Comparison of ENCODE assay signal across 10 cellular contexts in the genomic region with DNA sequence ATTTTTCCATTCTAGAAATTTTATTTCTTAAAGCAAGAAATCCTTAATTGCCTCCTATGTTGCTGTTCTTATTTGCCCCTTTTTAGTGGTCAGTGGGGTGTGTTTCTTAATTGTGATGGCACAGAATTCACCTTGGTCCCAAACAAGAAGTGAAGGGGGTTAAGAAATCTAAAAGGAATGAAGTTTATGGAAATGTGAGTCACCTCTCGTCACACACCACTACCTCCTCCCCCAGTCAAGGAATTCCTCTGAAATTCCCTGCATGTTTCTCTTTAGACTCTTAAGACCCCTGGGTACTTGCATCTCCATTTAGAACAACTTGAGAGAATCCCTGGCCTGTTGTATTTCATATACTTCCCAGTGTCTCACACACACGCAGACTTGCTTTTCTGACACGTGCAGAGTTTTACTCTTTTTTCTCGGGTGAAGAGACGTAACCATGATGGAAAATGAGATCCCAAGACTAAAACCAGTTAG.
A peak's percentile ranks its signal among the peaks of the same experiment; 100 is the strongest.
DNase-seq lines count a peak whose midpoint lies in the region; ATAC-seq and TF ChIP-seq lines count a peak whose summit lies in the region.
"Had no signal": no experiment of that assay in that cellular context is flagged by ENCODE, and none has a peak within 500 bp of the region (broad histone marks: within the 10 kb centered on the region; RNA-seq: fewer than 3 reads in every experiment).

No MANE protein-coding gene starts in this region.

- no peaks in the 10 kb centered on the region for H3K27me3 Mint-ChIP-seq in activated T-helper 2 cell treated with anti-CD3 and anti-CD28 coated beads, Interferon-gamma antibody, Interleukin-2, Interleukin-4, amounts not matched to agents 10 μg/mL and 5 μg/mL and 100 μg/mL, durations not matched to agents 14 hours and 24 hours and 36 hours (ENCODE audit: low read depth)
- H3K27me3 Mint-ChIP-seq in natural killer cell (ENCODE audit: low read depth in 2 of 2), result no peaks in the 10 kb centered on the region

- no peak overlapping the region for H3K4me3 ChIP-seq in HFF-Myc (replicated peaks; ENCODE audit: low read depth, low read length)

- peaks cover 53% of the 10 kb centered on the region for H3K36me3 Mint-ChIP-seq in activated T-helper 2 cell treated with anti-CD3 and anti-CD28 coated beads, Interferon-gamma antibody, Interleukin-2, Interleukin-4, amounts not matched to agents 10 μg/mL and 5 μg/mL and 100 μg/mL, durations not matched to agents 14 hours and 24 hours and 36 hours (ENCODE audit: low read depth)
- H3K36me3 Mint-ChIP-seq in natural killer cell, result no peaks in the 10 kb centered on the region

- peak; percentile 99 for DNase-seq in ACHN
- DNase-seq in HFF-Myc (ENCODE audit: extremely low read depth, low read depth), result peak; percentile 65
- DNase-seq in activated T-helper 2 cell treated with anti-CD3 and anti-CD28 coated beads, Interferon-gamma antibody, Interleukin-2, Interleukin-4, amounts not matched to agents 10 μg/mL and 5 μg/mL and 100 μg/mL, durations not matched to agents 14 hours and 24 hours and 36 hours (ENCODE audit: low spot score), result no peak
- DNase-seq in iPS-NIHi11 (ENCODE audit: low spot score), result peak; percentile 48
- no peak for DNase-seq in NCI-H2029 (lab: John Stamatoyannopoulos, UW)
- no peak for DNase-seq in DMS 273 (lab: John Stamatoyannopoulos, UW; ENCODE audit: unreplicated experiment)
- no peak for DNase-seq in UCSD-AML1 (lab: John Stamatoyannopoulos, UW; ENCODE audit: unreplicated experiment)
- no peak for DNase-seq in natural killer cell
- DNase-seq: activated naive CD4-positive, alpha-beta T cell treated with anti-CD3 and anti-CD28 coated beads for 36 hours; glutamatergic neuron had no signal

- in situ Hi-C loops in ACHN (cut with HindIII; ENCODE audit: low pct_ligation_motif_present, low pct_unique_long_range_greater_than_20kb, low sequenced_read_pairs), result no loop called here

- H3K9me3 Mint-ChIP-seq in activated T-helper 2 cell treated with anti-CD3 and anti-CD28 coated beads, Interferon-gamma antibody, Interleukin-2, Interleukin-4, amounts not matched to agents 10 μg/mL and 5 μg/mL and 100 μg/mL, durations not matched to agents 14 hours and 24 hours and 36 hours, result no peaks in the 10 kb centered on the region
- peaks cover 0 to 2% of the 10 kb centered on the region in 2 donors for H3K9me3 Mint-ChIP-seq in natural killer cell

- no peak for ATAC-seq in natural killer cell

- TF ChIP-seq CTCF in HFF-Myc (IDR thresholded peaks at IDR 0.05; ENCODE audit: low read depth, low read length, missing control alignments) (no peak), natural killer cell (IDR thresholded peaks at IDR 0.05) (no peak)

- H3K4me1 Mint-ChIP-seq in activated T-helper 2 cell treated with anti-CD3 and anti-CD28 coated beads, Interferon-gamma antibody, Interleukin-2, Interleukin-4, amounts not matched to agents 10 μg/mL and 5 μg/mL and 100 μg/mL, durations not matched to agents 14 hours and 24 hours and 36 hours (ENCODE audit: low read depth), result peaks cover 46% of the 10 kb centered on the region
- H3K4me1 Mint-ChIP-seq in natural killer cell, result peaks cover 52 to 55% of the 10 kb centered on the region in 2 donors

- H3K27ac Mint-ChIP-seq in activated T-helper 2 cell treated with anti-CD3 and anti-CD28 coated beads, Interferon-gamma antibody, Interleukin-2, Interleukin-4, amounts not matched to agents 10 μg/mL and 5 μg/mL and 100 μg/mL, durations not matched to agents 14 hours and 24 hours and 36 hours, result peak overlapping the region; percentile 14
- H3K27ac Mint-ChIP-seq in natural killer cell, result peak overlapping the region in 1 of 2 donors; percentile 87
- H3K27ac Mint-ChIP-seq: activated naive CD4-positive, alpha-beta T cell treated with anti-CD3 and anti-CD28 coated beads for 36 hours had no signal

- no peak overlapping the region for H3K4me3 Mint-ChIP-seq in activated T-helper 2 cell treated with anti-CD3 and anti-CD28 coated beads, Interferon-gamma antibody, Interleukin-2, Interleukin-4, amounts not matched to agents 10 μg/mL and 5 μg/mL and 100 μg/mL, durations not matched to agents 14 hours and 24 hours and 36 hours (ENCODE audit: low read depth)
- H3K4me3 Mint-ChIP-seq in natural killer cell, result no peak overlapping the region
- H3K4me3 Mint-ChIP-seq: activated naive CD4-positive, alpha-beta T cell treated with anti-CD3 and anti-CD28 coated beads for 36 hours had no signal

- intact Hi-C loops in activated T-helper 2 cell treated with anti-CD3 and anti-CD28 coated beads, Interferon-gamma antibody, Interleukin-2, Interleukin-4, amounts not matched to agents 10 μg/mL and 5 μg/mL and 100 μg/mL, durations not matched to agents 14 hours and 24 hours and 36 hours (cut with micrococcal nuclease), result loop anchor here (5.0 to 10.0 kb wide), 4 partner anchors 55 to 345 kb away; no protein-coding TSS in a partner anchor
- intact Hi-C loops in natural killer cell (cut with micrococcal nuclease), result no loop called here

Comparison
In these comparisons a context has a peak if more than half of its experiments do, and no peak if none do; other contexts are left out.
1. DNase-seq: peak in ACHN (single experiment), HFF-Myc (single experiment) and iPS-NIHi11 (single experiment); none in activated T-helper 2 cell treated with anti-CD3 and anti-CD28 coated beads, Interferon-gamma antibody, Interleukin-2, Interleukin-4, amounts not matched to agents 10 μg/mL and 5 μg/mL and 100 μg/mL, durations not matched to agents 14 hours and 24 hours and 36 hours (single experiment), NCI-H2029 (single experiment), DMS 273 (single experiment), UCSD-AML1 (single experiment) and natural killer cell (single experiment).